In genomic region chr17:77125432-77125901, GRCh38 we compare ENCODE assay signal across 8 cellular contexts. TPM values are rescaled to one million over a fixed set of nuclear protein-coding genes. Genes with fewer than 3 reads are reported as not detected.
DNase-seq lines count a peak whose midpoint lies in the region; ATAC-seq and TF ChIP-seq lines count a peak whose summit lies in the region.

No MANE protein-coding gene starts in this region.

- no peak overlapping the region for H2BK12ac ChIP-seq in neuronal stem cell (ENCODE audit: low read length)

- H3K4me1 ChIP-seq in neuronal stem cell (ENCODE audit: control insufficient read depth in 2 of 2, insufficient read depth in 1 of 2, low read depth in 1 of 2, low read length in 2 of 2), result peaks cover 15 to 19% of the 10 kb centered on the region in 2 donors

- H3K36me3 Mint-ChIP-seq in Calu3 (ENCODE audit: insufficient read depth, unreplicated experiment), result peaks cover 20% of the 10 kb centered on the region
- H3K36me3 Mint-ChIP-seq in stimulated activated effector memory CD8-positive, alpha-beta T cell treated with anti-CD3 and anti-CD28 coated beads, Interleukin-12 subunit alpha, Interleukin-12 subunit beta, amount 100 ng/mL, for 72 hours, result peaks cover 5% of the 10 kb centered on the region

- H3K18ac ChIP-seq in neuronal stem cell (ENCODE audit: low read length), result no peak overlapping the region

- H2BK15ac ChIP-seq in neuronal stem cell (ENCODE audit: low read length), result no peak overlapping the region

- H3K27ac Mint-ChIP-seq in Calu3 (ENCODE audit: unreplicated experiment), result peak overlapping the region; percentile 95
- H3K27ac Mint-ChIP-seq in stimulated activated effector memory CD8-positive, alpha-beta T cell treated with anti-CD3 and anti-CD28 coated beads, Interleukin-12 subunit alpha, Interleukin-12 subunit beta, amount 100 ng/mL, for 72 hours, result no peak overlapping the region

- no peaks in the 10 kb centered on the region for H3K9me3 Mint-ChIP-seq in Calu3 (ENCODE audit: low read depth, unreplicated experiment)
- no peaks in the 10 kb centered on the region for H3K9me3 Mint-ChIP-seq in stimulated activated effector memory CD8-positive, alpha-beta T cell treated with anti-CD3 and anti-CD28 coated beads, Interleukin-12 subunit alpha, Interleukin-12 subunit beta, amount 100 ng/mL, for 72 hours

- CTCF ChIA-PET in Calu3 (lab: Charles Lee), result interaction anchor here (0.7 to 2.2 kb wide), 6 partner anchors 9 to 129 kb away, joined by 3 to 7 read pairs (median 4); partner anchors contain the start of gene SEC14L1

- no peak overlapping the region for H2BK120ac ChIP-seq in neuronal stem cell (ENCODE audit: low read depth, low read length)

- TF ChIP-seq CTCF in Calu3 (IDR thresholded peaks at IDR 0.05; ENCODE audit: unreplicated experiment) (no peak), dorsolateral prefrontal cortex (IDR thresholded peaks at IDR 0.05 in 54 of 56, conservative IDR thresholded peaks at IDR 0.05 in 2 of 56; ENCODE audit: low read depth in 1 of 56, partially characterized antibody in 56 of 56) (no peak)

- H3K4me3 ChIP-seq in dorsolateral prefrontal cortex, result no peak overlapping the region
- H3K4me3 ChIP-seq in neuronal stem cell (ENCODE audit: low read length in 2 of 2), result no peak overlapping the region

- no peak overlapping the region for H3K14ac ChIP-seq in neuronal stem cell (ENCODE audit: low read length)

- H3K9me3 ChIP-seq in neuronal stem cell (replicated peaks in 1 of 2; ENCODE audit: control insufficient read depth in 2 of 2, insufficient read depth in 1 of 2, low read depth in 1 of 2, low read length in 2 of 2), result no peaks in the 10 kb centered on the region

- H3K9ac ChIP-seq in neuronal stem cell (ENCODE audit: low read depth, low read length, poor library complexity), result no peak overlapping the region

- intact Hi-C loops in Calu3 (cut with micrococcal nuclease; ENCODE audit: unreplicated experiment), result no loop called here
- intact Hi-C loops in dorsolateral prefrontal cortex (cut with DNase I), result no loop called here

- BruUV-seq in Calu3 (replicated peaks; lab: Mats Ljungman, UMichigan), result no TSS peak

- no peak overlapping the region for H4K8ac ChIP-seq in neuronal stem cell (ENCODE audit: low read depth, low read length)

- H3K4me2 ChIP-seq in neuronal stem cell (ENCODE audit: insufficient read depth, low read length, poor library complexity, severe bottlenecking), result no peak overlapping the region

- H3K4me1 Mint-ChIP-seq in Calu3 (ENCODE audit: low read depth, unreplicated experiment), result peaks cover 49% of the 10 kb centered on the region
- H3K4me1 Mint-ChIP-seq in stimulated activated effector memory CD8-positive, alpha-beta T cell treated with anti-CD3 and anti-CD28 coated beads, Interleukin-12 subunit alpha, Interleukin-12 subunit beta, amount 100 ng/mL, for 72 hours, result peaks cover 52% of the 10 kb centered on the region

- no peak overlapping the region for H3K4ac ChIP-seq in neuronal stem cell (ENCODE audit: low read length)

- H3K4me3 Mint-ChIP-seq in Calu3 (ENCODE audit: low read depth, unreplicated experiment), result peak overlapping the region; percentile 46
- H3K4me3 Mint-ChIP-seq in stimulated activated effector memory CD8-positive, alpha-beta T cell treated with anti-CD3 and anti-CD28 coated beads, Interleukin-12 subunit alpha, Interleukin-12 subunit beta, amount 100 ng/mL, for 72 hours, result no peak overlapping the region

- H3K27me3 ChIP-seq in dorsolateral prefrontal cortex (no peaks in the 10 kb centered on the region), neuronal stem cell (ENCODE audit: control insufficient read depth in 3 of 3, insufficient read depth in 3 of 3, low read depth in 1 of 3, low read length in 3 of 3) (no peaks in the 10 kb centered on the region)

- peak overlapping the region; percentile 43 for H2AFZ ChIP-seq in neuronal stem cell (ENCODE audit: low read length)

- H3K27ac ChIP-seq in dorsolateral prefrontal cortex (peak overlapping the region in 50 of 59 donors; percentile 9 to 95 (median 76)), neuronal stem cell (replicated peaks; ENCODE audit: low read length) (no peak overlapping the region)

- no peak for ATAC-seq in stimulated activated effector memory CD8-positive, alpha-beta T cell treated with anti-CD3 and anti-CD28 coated beads, Interleukin-12 subunit alpha, Interleukin-12 subunit beta, amount 100 ng/mL, for 72 hours

- peak; percentile 72 for DNase-seq in Calu3
- peak; percentile 69 for DNase-seq in NCI-H69 (lab: John Stamatoyannopoulos, UW)
- no peak for DNase-seq in dorsolateral prefrontal cortex
- no peak for DNase-seq in neuronal stem cell (ENCODE audit: low spot score)
- DNase-seq in HuH-7 (ENCODE audit: low spot score), result no peak
- DNase-seq in NCI-H2107 treated with DMSO at 0.1 percent for 48 hours (lab: John Stamatoyannopoulos, UW; ENCODE audit: unreplicated experiment), result no peak
- no peak for DNase-seq in NCI-H187 (lab: John Stamatoyannopoulos, UW)
- DNase-seq in stimulated activated effector memory CD8-positive, alpha-beta T cell treated with anti-CD3 and anti-CD28 coated beads, Interleukin-12 subunit alpha, Interleukin-12 subunit beta, amount 100 ng/mL, for 72 hours (ENCODE audit: low spot score in 2 of 2), result no peak

- no peak overlapping the region for H2BK5ac ChIP-seq in neuronal stem cell (ENCODE audit: low read length)

- H3K36me3 ChIP-seq in neuronal stem cell (replicated peaks in 1 of 2; ENCODE audit: control insufficient read depth in 2 of 2, insufficient read depth in 2 of 2, low read length in 2 of 2), result no peaks in the 10 kb centered on the region

- no peaks in the 10 kb centered on the region for H3K27me3 Mint-ChIP-seq in Calu3 (ENCODE audit: unreplicated experiment)

- no peak overlapping the region for H4K91ac ChIP-seq in neuronal stem cell (ENCODE audit: low read depth, low read length, poor library complexity)

- WGBS in neuronal stem cell (ENCODE audit: extremely low coverage in 2 of 2, insufficient read length in 2 of 2, insufficient replicate concordance in 1 of 2), 2 donors, result no CpG with 5 or more reads among the region's 8 CpGs

- H3K23ac ChIP-seq in neuronal stem cell (ENCODE audit: low read depth, low read length, poor library complexity), result no peak overlapping the region

- H3K79me1 ChIP-seq in neuronal stem cell (ENCODE audit: low read depth, low read length), result no peaks in the 10 kb centered on the region

- no peak overlapping the region for H2AK5ac ChIP-seq in neuronal stem cell (ENCODE audit: low read depth, low read length)

RNA-seq across cellular contexts. Expression of gene SEC14L1, which starts 15.3 kb away (rescaled TPM):
- total RNA-seq in Calu3 (2022), result 46.3 and 50.6 TPM in 2 replicates
- 100 to 1,000 TPM in 117 of 120 experiments, 10 to 100 TPM in 3; 93.3 to 297 (median 156) TPM for total RNA-seq in dorsolateral prefrontal cortex
- 103 TPM for polyA plus RNA-seq in neuronal stem cell (2013, experiment 1 of 2)
- 106 TPM for polyA plus RNA-seq in neuronal stem cell (2013, experiment 2 of 2)

Comparison
In these comparisons a context has a peak if more than half of its experiments do, and no peak if none do; other contexts are left out.
1. DNase-seq: peak in Calu3 (single experiment) and NCI-H69 (single experiment); none in dorsolateral prefrontal cortex (0 of 10), neuronal stem cell (single experiment), HuH-7 (single experiment), NCI-H2107 treated with DMSO at 0.1 percent for 48 hours (single experiment), NCI-H187 (0 of 2) and stimulated activated effector memory CD8-positive, alpha-beta T cell treated with anti-CD3 and anti-CD28 coated beads, Interleukin-12 subunit alpha, Interleukin-12 subunit beta, amount 100 ng/mL, for 72 hours (0 of 2).